In the genomic region with DNA sequence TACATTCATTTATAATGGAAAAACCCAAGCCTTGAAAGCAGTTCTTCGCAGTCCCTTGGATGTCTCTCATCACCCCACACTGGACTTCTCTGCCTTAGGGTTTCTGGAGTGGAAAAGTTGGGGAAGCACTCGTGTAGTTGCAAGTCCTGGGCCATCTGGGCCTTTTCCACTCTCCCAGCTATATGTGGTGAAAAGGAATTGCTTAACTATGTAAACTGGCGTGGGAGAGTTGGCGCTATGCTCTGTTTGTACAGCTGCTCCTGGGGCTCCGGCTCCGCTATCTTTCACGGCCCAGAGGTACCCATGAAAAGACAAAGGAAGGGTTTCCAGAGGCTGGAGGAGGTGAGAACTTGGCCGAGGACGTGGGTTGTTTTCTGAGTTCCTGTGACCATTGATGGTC, we compare ENCODE assay signal across 10 cellular contexts.
DNase-seq lines count a peak whose midpoint lies in the region; ATAC-seq, FAIRE-seq and TF ChIP-seq lines count a peak whose summit lies in the region.
"Had no signal": no experiment of that assay in that cellular context is flagged by ENCODE, and none has a peak within 500 bp of the region (broad histone marks: within the 10 kb centered on the region; RNA-seq: fewer than 3 reads in every experiment).

No MANE protein-coding gene starts in this region.

- H3K27me3 ChIP-seq in heart left ventricle (no peaks in the 10 kb centered on the region), tibial artery (no peaks in the 10 kb centered on the region)
- H3K27me3 ChIP-seq: dorsolateral prefrontal cortex had no signal

- H3K9me3 ChIP-seq in heart left ventricle (no peaks in the 10 kb centered on the region), tibial artery (no peaks in the 10 kb centered on the region)

- no peak for TF ChIP-seq CTCF in heart left ventricle (IDR thresholded peaks at IDR 0.05)
- TF ChIP-seq CTCF in tibial artery (IDR thresholded peaks at IDR 0.05), result no peak

- H3K27ac ChIP-seq in heart left ventricle (peak overlapping the region in 6 of 12 donors; percentile 27 to 61 (median 54)), skin epidermis (peak overlapping the region in 15 of 21 experiments; percentile 11 to 79 (median 46)), tibial artery (peak overlapping the region in 1 of 2 donors; percentile 7)

- H3K4me1 ChIP-seq in heart left ventricle (peaks cover 0 to 45% (median 20%) of the 10 kb centered on the region in 12 donors), tibial artery (peaks cover 0 to 27% (median 16%) of the 10 kb centered on the region in 4 donors)

- DNase-seq in NCI-H1417 treated with DMSO at 0.1 percent for 48 hours (lab: John Stamatoyannopoulos, UW) (peak; percentile 15), SK-N-DZ (ENCODE audit: low spot score) (peak; percentile 32), heart left ventricle (peak; percentile 66 to 80 (median 71)), HTR-8/SVneo (ENCODE audit: insufficient read length, low spot score) (no peak), tibial artery (no peak)
- DNase-seq: activated T-cell treated with anti-CD3 and anti-CD28 coated beads for 4 hours had no signal

- H3K36me3 ChIP-seq in heart left ventricle (no peaks in the 10 kb centered on the region), tibial artery (no peaks in the 10 kb centered on the region)

- no peak for FAIRE-seq in HTR-8/SVneo (lab: Jason Lieb, UNC)

- H3K4me3 ChIP-seq in heart left ventricle (no peak overlapping the region), skin epidermis (no peak overlapping the region), tibial artery (no peak overlapping the region)
- H3K4me3 ChIP-seq: dorsolateral prefrontal cortex had no signal

- intact Hi-C loops in heart left ventricle (cut with DNase I), result loop anchor here in 1 of 10 donors (10.0 kb wide), 1 partner anchor 136 kb away; a partner anchor contains a TSS
- intact Hi-C loops in tibial artery (cut with DNase I; ENCODE audit: low total_unique reads), result no loop called here

- WGBS in heart left ventricle, 4 donors, result 57 to 70% (median 58%) methylated on average over 9 of the region's 9 CpGs

- TF ChIP-seq POLR2A in heart left ventricle (IDR thresholded peaks at IDR 0.05), result no peak

- ATAC-seq in heart left ventricle (peak; percentile 45 to 89 (median 76)), HG03439 (IDR thresholded peaks at IDR 0.05; ENCODE audit: unreplicated experiment) (no peak), HG02973 (IDR thresholded peaks at IDR 0.05; ENCODE audit: unreplicated experiment) (no peak)

Comparison
In these comparisons a context has a peak if more than half of its experiments do, and no peak if none do; other contexts are left out.
1. DNase-seq: peak in NCI-H1417 treated with DMSO at 0.1 percent for 48 hours (single experiment), SK-N-DZ (single experiment) and heart left ventricle (5 of 5); none in HTR-8/SVneo (single experiment) and tibial artery (0 of 2).
2. ATAC-seq: peak in heart left ventricle (4 of 4); none in HG03439 (single experiment) and HG02973 (single experiment).